37 cellular contexts compared by ENCODE assay signal in genomic region chr1:61935516-61935915, GRCh38.
"Had no signal": no experiment of that assay in that cellular context is flagged by ENCODE, and none has a peak within 500 bp of the region (broad histone marks: within the 10 kb centered on the region; RNA-seq: fewer than 3 reads in every experiment).

No MANE protein-coding gene starts in this region.

- ATAC-seq: activated CD4-positive, alpha-beta T cell treated with anti-CD3 and anti-CD28 coated beads for 36 hours; activated CD4-positive, CD25-positive, alpha-beta regulatory T cell treated with anti-CD3 and anti-CD28 coated beads, Interleukin-2, amount 50 U/mL, for 24 hours; activated CD8-positive, alpha-beta memory T cell treated with anti-CD3 and anti-CD28 coated beads, Interleukin-2, amount 10 ng/mL, durations not matched to agents 7 days and 5 days; activated CD8-positive, alpha-beta T cell treated with anti-CD3 and anti-CD28 coated beads, Interleukin-2, amount 10 ng/mL, durations not matched to agents 7 days and 5 days; activated naive CD8-positive, alpha-beta T cell treated with anti-CD3 and anti-CD28 coated beads, Interleukin-2, amount 50 U/mL, for 24 hours had no signal

- H3K4me3 Mint-ChIP-seq: activated CD4-positive, alpha-beta memory T cell treated with anti-CD3 and anti-CD28 coated beads, Interleukin-2, amount 10 ng/mL, durations not matched to agents 7 days and 5 days; activated CD4-positive, alpha-beta T cell treated with anti-CD3 and anti-CD28 coated beads for 36 hours; activated CD4-positive, alpha-beta T cell treated with anti-CD3 and anti-CD28 coated beads, Interleukin-2, amount 10 ng/mL, durations not matched to agents 7 days and 5 days; activated CD8-positive, alpha-beta memory T cell treated with anti-CD3 and anti-CD28 coated beads, Interleukin-2, amount 10 ng/mL, durations not matched to agents 7 days and 5 days; activated CD8-positive, alpha-beta T cell treated with anti-CD3 and anti-CD28 coated beads, Interleukin-2, amount 10 ng/mL, durations not matched to agents 7 days and 5 days; activated naive CD4-positive, alpha-beta T cell treated with anti-CD3 and anti-CD28 coated beads, Interleukin-2, amount 10 ng/mL, durations not matched to agents 7 days and 5 days; activated naive CD4-positive, alpha-beta T cell treated with anti-CD3 and anti-CD28 coated beads, Interleukin-2, amount 50 U/mL, for 24 hours; activated naive CD8-positive, alpha-beta T cell; activated naive CD8-positive, alpha-beta T cell treated with anti-CD3 and anti-CD28 coated beads, Interleukin-2, amount 10 ng/mL, durations not matched to agents 7 days and 5 days; activated naive CD8-positive, alpha-beta T cell treated with anti-CD3 and anti-CD28 coated beads, Interleukin-2, amount 50 U/mL, for 24 hours; activated T-cell treated with anti-CD3 and anti-CD28 coated beads, Interleukin-2, amount 50 U/mL, for 24 hours; brain; central memory CD8-positive, alpha-beta T cell; T-helper 1 cell treated with Interleukin-12 subunit alpha and Interleukin-12 subunit beta and Interleukin-4 antibody, amounts not matched to agents 30 μg/mL and 1 μg/mL, for 36 hours; T-helper 2 cell treated with Interferon-gamma antibody and Interleukin-4, amounts not matched to agents 5 μg/mL and 100 μg/mL, for 36 hours had no signal

- H3K27me3 ChIP-seq: ascending aorta, cardiac muscle cell had no signal

- H3K9me3 ChIP-seq: ascending aorta had no signal

- H3K27ac ChIP-seq: ascending aorta, VCaP had no signal

- H3K4me1 ChIP-seq: ascending aorta had no signal

- H3K27ac Mint-ChIP-seq: activated CD4-positive, alpha-beta memory T cell treated with anti-CD3 and anti-CD28 coated beads, Interleukin-2, amount 10 ng/mL, durations not matched to agents 7 days and 5 days; activated CD4-positive, alpha-beta T cell treated with anti-CD3 and anti-CD28 coated beads for 36 hours; activated CD4-positive, alpha-beta T cell treated with anti-CD3 and anti-CD28 coated beads, Interleukin-2, amount 10 ng/mL, durations not matched to agents 7 days and 5 days; activated CD8-positive, alpha-beta memory T cell treated with anti-CD3 and anti-CD28 coated beads, Interleukin-2, amount 10 ng/mL, durations not matched to agents 7 days and 5 days; activated CD8-positive, alpha-beta T cell treated with anti-CD3 and anti-CD28 coated beads, Interleukin-2, amount 10 ng/mL, durations not matched to agents 7 days and 5 days; activated naive CD4-positive, alpha-beta T cell treated with anti-CD3 and anti-CD28 coated beads, Interleukin-2, amount 10 ng/mL, durations not matched to agents 7 days and 5 days; activated naive CD4-positive, alpha-beta T cell treated with anti-CD3 and anti-CD28 coated beads, Interleukin-2, amount 50 U/mL, for 24 hours; activated naive CD8-positive, alpha-beta T cell; activated naive CD8-positive, alpha-beta T cell treated with anti-CD3 and anti-CD28 coated beads, Interleukin-2, amount 10 ng/mL, durations not matched to agents 7 days and 5 days; activated naive CD8-positive, alpha-beta T cell treated with anti-CD3 and anti-CD28 coated beads, Interleukin-2, amount 50 U/mL, for 24 hours; activated T-cell treated with anti-CD3 and anti-CD28 coated beads, Interleukin-2, amount 50 U/mL, for 24 hours; activated T-helper 2 cell treated with anti-CD3 and anti-CD28 coated beads, Interferon-gamma antibody, Interleukin-2, Interleukin-4, amounts not matched to agents 10 μg/mL and 5 μg/mL and 100 μg/mL, durations not matched to agents 14 hours and 24 hours and 36 hours; brain; T-helper 1 cell treated with Interleukin-12 subunit alpha and Interleukin-12 subunit beta and Interleukin-4 antibody, amounts not matched to agents 30 μg/mL and 1 μg/mL, for 36 hours; T-helper 2 cell treated with Interferon-gamma antibody and Interleukin-4, amounts not matched to agents 5 μg/mL and 100 μg/mL, for 36 hours had no signal

- H3K4me1 Mint-ChIP-seq: activated CD4-positive, alpha-beta memory T cell treated with anti-CD3 and anti-CD28 coated beads, Interleukin-2, amount 10 ng/mL, durations not matched to agents 7 days and 5 days; activated CD4-positive, alpha-beta T cell treated with anti-CD3 and anti-CD28 coated beads for 36 hours; activated CD4-positive, alpha-beta T cell treated with anti-CD3 and anti-CD28 coated beads, Interleukin-2, amount 10 ng/mL, durations not matched to agents 7 days and 5 days; activated CD8-positive, alpha-beta memory T cell treated with anti-CD3 and anti-CD28 coated beads, Interleukin-2, amount 10 ng/mL, durations not matched to agents 7 days and 5 days; activated naive CD4-positive, alpha-beta T cell treated with anti-CD3 and anti-CD28 coated beads, Interleukin-2, amount 10 ng/mL, durations not matched to agents 7 days and 5 days; activated naive CD8-positive, alpha-beta T cell treated with anti-CD3 and anti-CD28 coated beads, Interleukin-2, amount 50 U/mL, for 24 hours; brain; central memory CD8-positive, alpha-beta T cell had no signal

- H3K36me3 Mint-ChIP-seq: activated naive CD4-positive, alpha-beta T cell treated with anti-CD3 and anti-CD28 coated beads, Interleukin-2, amount 10 ng/mL, durations not matched to agents 7 days and 5 days; activated naive CD8-positive, alpha-beta T cell treated with anti-CD3 and anti-CD28 coated beads, Interleukin-2, amount 10 ng/mL, durations not matched to agents 7 days and 5 days; brain had no signal

- DNase-seq: activated CD4-positive, alpha-beta memory T cell treated with anti-CD3 and anti-CD28 coated beads, Interleukin-2, amount 10 ng/mL, durations not matched to agents 7 days and 5 days; activated CD4-positive, alpha-beta T cell treated with anti-CD3 and anti-CD28 coated beads for 1 hour; activated CD4-positive, alpha-beta T cell treated with anti-CD3 and anti-CD28 coated beads for 36 hours; activated CD4-positive, alpha-beta T cell treated with anti-CD3 and anti-CD28 coated beads for 48 hours; activated CD4-positive, alpha-beta T cell treated with anti-CD3 and anti-CD28 coated beads, Interleukin-2, amount 10 ng/mL, durations not matched to agents 7 days and 5 days; activated CD4-positive, alpha-beta T cell treated with anti-CD3 and anti-CD28 coated beads, Interleukin-2, amount 50 U/mL, for 48 hours; activated CD4-positive, CD25-positive, alpha-beta regulatory T cell; activated CD8-positive, alpha-beta memory T cell treated with anti-CD3 and anti-CD28 coated beads for 24 hours; activated CD8-positive, alpha-beta memory T cell treated with anti-CD3 and anti-CD28 coated beads, Interleukin-2, amount 10 ng/mL, durations not matched to agents 7 days and 5 days; activated CD8-positive, alpha-beta memory T cell treated with anti-CD3 and anti-CD28 coated beads, Interleukin-2, amount 50 U/mL, for 48 hours; activated CD8-positive, alpha-beta T cell treated with anti-CD3 and anti-CD28 coated beads, Interleukin-2, amount 10 ng/mL, durations not matched to agents 7 days and 5 days; activated effector memory CD4-positive, alpha-beta T cell treated with Interleukin-2 at 50 U/mL for 16 hours; activated gamma-delta T cell; activated naive CD4-positive, alpha-beta T cell treated with anti-CD3 and anti-CD28 coated beads, Interleukin-2, amount 10 ng/mL, durations not matched to agents 7 days and 5 days; activated naive CD4-positive, alpha-beta T cell treated with Interleukin-2 at 50 U/mL for 16 hours; activated naive CD8-positive, alpha-beta T cell treated with anti-CD3 and anti-CD28 coated beads, Interleukin-2, amount 10 ng/mL, durations not matched to agents 7 days and 5 days; activated naive CD8-positive, alpha-beta T cell treated with anti-CD3 and anti-CD28 coated beads, Interleukin-2, amount 50 U/mL, for 24 hours; activated T-cell treated with anti-CD3 and anti-CD28 coated beads, Interleukin-2, amount 50 U/mL, for 24 hours; activated T-cell treated with anti-CD3 and anti-CD28 coated beads, Interleukin-2, amount 50 U/mL, for 48 hours; amygdala; anterior cingulate cortex; caudate nucleus; cerebellar nuclear complex; T-helper 1 cell; T-helper 2 cell; T-helper 9 cell had no signal

- H3K4me3 ChIP-seq: ascending aorta, cardiac muscle cell had no signal

- H3K9me3 Mint-ChIP-seq: activated CD4-positive, alpha-beta memory T cell treated with anti-CD3 and anti-CD28 coated beads, Interleukin-2, amount 10 ng/mL, durations not matched to agents 7 days and 5 days; activated CD4-positive, alpha-beta T cell treated with anti-CD3 and anti-CD28 coated beads, Interleukin-2, amount 10 ng/mL, durations not matched to agents 7 days and 5 days; activated naive CD4-positive, alpha-beta T cell treated with anti-CD3 and anti-CD28 coated beads, Interleukin-2, amount 10 ng/mL, durations not matched to agents 7 days and 5 days; activated naive CD4-positive, alpha-beta T cell treated with anti-CD3 and anti-CD28 coated beads, Interleukin-2, amount 50 U/mL, for 24 hours; activated naive CD8-positive, alpha-beta T cell treated with anti-CD3 and anti-CD28 coated beads, Interleukin-2, amount 10 ng/mL, durations not matched to agents 7 days and 5 days; activated naive CD8-positive, alpha-beta T cell treated with anti-CD3 and anti-CD28 coated beads, Interleukin-2, amount 50 U/mL, for 24 hours; activated T-cell treated with anti-CD3 and anti-CD28 coated beads, Interleukin-2, amount 50 U/mL, for 24 hours; activated T-helper 2 cell treated with anti-CD3 and anti-CD28 coated beads, Interferon-gamma antibody, Interleukin-2, Interleukin-4, amounts not matched to agents 10 μg/mL and 5 μg/mL and 100 μg/mL, durations not matched to agents 14 hours and 24 hours and 36 hours; brain; central memory CD8-positive, alpha-beta T cell; T-helper 1 cell treated with Interleukin-12 subunit alpha and Interleukin-12 subunit beta and Interleukin-4 antibody, amounts not matched to agents 30 μg/mL and 1 μg/mL, for 36 hours; T-helper 2 cell treated with Interferon-gamma antibody and Interleukin-4, amounts not matched to agents 5 μg/mL and 100 μg/mL, for 36 hours had no signal

- H3K36me3 ChIP-seq: cardiac muscle cell had no signal

- H3K27me3 Mint-ChIP-seq: activated CD4-positive, alpha-beta memory T cell treated with anti-CD3 and anti-CD28 coated beads, Interleukin-2, amount 10 ng/mL, durations not matched to agents 7 days and 5 days; activated CD4-positive, alpha-beta T cell treated with anti-CD3 and anti-CD28 coated beads for 36 hours; activated CD4-positive, alpha-beta T cell treated with anti-CD3 and anti-CD28 coated beads, Interleukin-2, amount 10 ng/mL, durations not matched to agents 7 days and 5 days; activated CD8-positive, alpha-beta memory T cell treated with anti-CD3 and anti-CD28 coated beads, Interleukin-2, amount 10 ng/mL, durations not matched to agents 7 days and 5 days; activated naive CD4-positive, alpha-beta T cell treated with anti-CD3 and anti-CD28 coated beads, Interleukin-2, amount 10 ng/mL, durations not matched to agents 7 days and 5 days; activated naive CD4-positive, alpha-beta T cell treated with anti-CD3 and anti-CD28 coated beads, Interleukin-2, amount 50 U/mL, for 24 hours; activated naive CD8-positive, alpha-beta T cell; activated naive CD8-positive, alpha-beta T cell treated with anti-CD3 and anti-CD28 coated beads, Interleukin-2, amount 10 ng/mL, durations not matched to agents 7 days and 5 days; activated naive CD8-positive, alpha-beta T cell treated with anti-CD3 and anti-CD28 coated beads, Interleukin-2, amount 50 U/mL, for 24 hours; activated T-cell treated with anti-CD3 and anti-CD28 coated beads, Interleukin-2, amount 50 U/mL, for 24 hours; central memory CD8-positive, alpha-beta T cell had no signal
